In genomic region chr3:7754653-7755052, GRCh38 we compare ENCODE assay signal across 30 cellular contexts.
"Had no signal": no experiment of that assay in that cellular context is flagged by ENCODE, and none has a peak within 500 bp of the region (broad histone marks: within the 10 kb centered on the region; RNA-seq: fewer than 3 reads in every experiment).

No MANE protein-coding gene starts in this region.

- H3K4me1 ChIP-seq: adrenal gland, ascending aorta had no signal

- H3K27ac ChIP-seq: adrenal gland, ascending aorta, cardiac muscle cell, VCaP had no signal

- H3K9me3 ChIP-seq: adrenal gland, ascending aorta had no signal

- ATAC-seq: activated CD8-positive, alpha-beta T cell treated with anti-CD3 and anti-CD28 coated beads for 36 hours; activated naive CD4-positive, alpha-beta T cell treated with anti-CD3 and anti-CD28 coated beads, Interleukin-2, amount 50 U/mL, for 72 hours; activated T-cell treated with anti-CD3 and anti-CD28 coated beads, Interleukin-2, amount 50 U/mL, for 4 hours; activated T-cell treated with anti-CD3 and anti-CD28 coated beads, Interleukin-2, amount 50 U/mL, for 72 hours; activated T-helper 17 cell treated with anti-CD3 and anti-CD28 coated beads, Interleukin-2, amount 50 U/mL, for 72 hours had no signal

- DNase-seq: activated B cell treated with CpG ODN at 0.5 μM for 24 hours; activated CD4-positive, alpha-beta memory T cell treated with anti-CD3 and anti-CD28 coated beads for 36 hours; activated CD4-positive, alpha-beta T cell treated with anti-CD3 and anti-CD28 coated beads for 4 hours; activated CD4-positive, alpha-beta T cell treated with anti-CD3 and anti-CD28 coated beads, Interleukin-2, amount 10 ng/mL, durations not matched to agents 24 days and 14 days; activated CD4-positive, alpha-beta T cell treated with anti-CD3 and anti-CD28 coated beads, Interleukin-2, amount 50 U/mL, for 1 hour; activated CD4-positive, alpha-beta T cell treated with anti-CD3 and anti-CD28 coated beads, Interleukin-2, amount 50 U/mL, for 4 hours; activated CD4-positive, CD25-positive, alpha-beta regulatory T cell treated with anti-CD3 and anti-CD28 coated beads, Interleukin-2, amount 50 U/mL, for 72 hours; activated CD8-positive, alpha-beta memory T cell treated with anti-CD3 and anti-CD28 coated beads, Interleukin-2, amount 50 U/mL, for 4 hours; activated CD8-positive, alpha-beta T cell treated with anti-CD3 and anti-CD28 coated beads for 36 hours; activated effector memory CD4-positive, alpha-beta T cell treated with anti-CD3 and anti-CD28 coated beads, Interleukin-2, amount 50 U/mL, for 16 hours; activated gamma-delta T cell treated with Interleukin-2 at 50 U/mL for 16 hours; activated naive CD4-positive, alpha-beta T cell; activated naive CD4-positive, alpha-beta T cell treated with anti-CD3 and anti-CD28 coated beads for 36 hours; activated naive CD4-positive, alpha-beta T cell treated with anti-CD3 and anti-CD28 coated beads, Interleukin-2, amount 50 U/mL, for 16 hours; activated naive CD8-positive, alpha-beta T cell treated with anti-CD3 and anti-CD28 coated beads for 36 hours; activated T-cell treated with anti-CD3 and anti-CD28 coated beads for 4 hours; activated T-cell treated with anti-CD3 and anti-CD28 coated beads, Interleukin-2, amount 50 U/mL, for 1 hour; activated T-cell treated with anti-CD3 and anti-CD28 coated beads, Interleukin-2, amount 50 U/mL, for 4 hours; activated T-cell treated with anti-CD3 and anti-CD28 coated beads, Interleukin-2, amount 50 U/mL, for 72 hours; adrenal gland; amniotic stem cell; cerebellar nuclear complex; T-helper 1 cell; T-helper 2 cell; T-helper 9 cell had no signal

- H3K36me3 ChIP-seq: adrenal gland, ascending aorta, cardiac muscle cell had no signal

- H3K4me3 ChIP-seq: adrenal gland, ascending aorta, cardiac muscle cell had no signal

- H3K27me3 ChIP-seq: adrenal gland, ascending aorta, cardiac muscle cell had no signal
